In the genomic region with DNA sequence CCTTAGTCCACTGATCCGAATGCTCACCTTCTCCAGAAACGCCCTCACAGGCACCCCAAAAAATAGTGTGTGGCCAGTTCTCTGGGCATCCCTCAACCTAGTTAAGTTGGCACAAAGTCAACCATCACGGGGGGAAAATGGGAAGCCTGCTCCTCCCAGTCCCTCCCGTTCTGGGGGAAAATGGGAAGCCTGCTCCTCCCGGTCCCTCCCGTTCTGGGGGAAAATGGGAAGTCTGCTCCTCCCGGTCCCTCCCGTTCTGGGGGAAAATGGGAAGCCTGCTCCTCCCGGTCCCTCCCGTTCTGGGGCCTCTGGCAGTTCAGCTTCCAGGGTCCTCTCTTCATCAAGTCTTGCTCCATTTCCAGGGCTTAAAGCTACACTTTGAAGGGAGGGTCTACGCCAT, we compare ENCODE assay signal across 8 cellular contexts.
"Had no signal": no experiment of that assay in that cellular context is flagged by ENCODE, and none has a peak within 500 bp of the region (broad histone marks: within the 10 kb centered on the region; RNA-seq: fewer than 3 reads in every experiment).

No MANE protein-coding gene starts in this region.

- H3K4me1 ChIP-seq: HAP-1 had no signal

- H3K27ac ChIP-seq: GM23248 had no signal

- H3K27ac Mint-ChIP-seq: HFFc6 had no signal

- DNase-seq: GM23248, GOT3, H7, HFFc6, IMR-90 had no signal

- ATAC-seq: HCT116, K562 had no signal

- H3K4me3 Mint-ChIP-seq: HFFc6 had no signal

- H3K4me3 ChIP-seq: GM23248, HAP-1, K562 had no signal

- H3K36me3 ChIP-seq: HAP-1 had no signal

- H3K9me3 ChIP-seq: HAP-1 had no signal

- H3K9ac ChIP-seq: GM23248 had no signal
